ENCODE assay signal across 26 cellular contexts in the genomic region with DNA sequence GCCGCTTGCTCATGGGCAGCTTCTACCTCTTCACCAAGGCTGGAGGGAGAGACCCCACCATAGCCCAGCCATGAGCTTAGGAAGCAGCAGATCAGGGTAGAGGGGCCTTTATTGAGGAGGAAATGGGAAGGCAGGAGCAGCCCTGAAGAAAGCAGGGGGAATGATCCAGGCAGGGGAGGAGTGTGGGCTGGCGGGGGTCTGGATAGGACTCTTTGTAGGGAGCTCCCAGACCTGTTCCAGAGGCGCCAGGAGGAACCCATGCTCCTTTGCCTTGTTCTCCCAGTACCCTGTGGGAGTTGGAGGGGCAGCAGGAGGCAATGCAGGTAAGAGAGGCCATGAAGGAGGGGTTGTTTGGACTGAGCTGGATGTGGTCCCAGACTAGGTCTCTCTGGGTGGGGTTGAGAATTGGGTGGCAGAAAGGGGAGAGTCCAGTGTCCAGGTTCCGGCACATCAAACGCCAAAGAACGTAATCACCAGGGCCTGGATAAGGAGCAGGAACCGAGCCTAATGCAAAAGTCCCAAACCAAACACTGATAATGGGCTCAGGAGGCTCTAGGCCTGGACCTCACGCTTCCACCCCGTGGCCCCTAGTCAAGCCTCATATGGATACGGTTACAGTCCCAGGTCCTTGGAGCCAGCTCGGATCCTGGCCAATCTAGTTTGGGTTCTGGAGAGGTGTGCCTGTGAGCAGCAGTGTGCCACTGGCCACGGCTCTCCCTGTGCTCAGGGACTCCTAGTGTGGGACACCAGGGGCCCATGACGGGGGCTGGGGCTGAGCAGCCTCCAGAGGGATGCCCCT. TPM values are rescaled to one million over a fixed set of nuclear protein-coding genes. Genes with fewer than 3 reads are reported as not detected.
"Had no signal": no experiment of that assay in that cellular context is flagged by ENCODE, and none has a peak within 500 bp of the region (broad histone marks: within the 10 kb centered on the region; RNA-seq: fewer than 3 reads in every experiment).

No MANE protein-coding gene starts in this region.

- H3K9me3 Mint-ChIP-seq: endodermal cell, naive B cell, neural crest cell had no signal

- H3K4me3 Mint-ChIP-seq: endodermal cell, naive B cell, neural crest cell had no signal

- ATAC-seq: psoas muscle, upper lobe of right lung had no signal

- H3K27me3 ChIP-seq: brain microvascular endothelial cell, cardiac muscle cell, heart right ventricle, thyroid gland, upper lobe of right lung had no signal

- H3K4me1 ChIP-seq: heart right ventricle, left ventricle myocardium inferior, suprapubic skin, thyroid gland, upper lobe of right lung had no signal

- DNase-seq: brain microvascular endothelial cell; cerebellar nuclear complex; dermis blood vessel endothelial cell; effector CD4-positive, alpha-beta T cell; erythroblast; foreskin melanocyte; heart right ventricle; hypothalamus; left ventricle myocardium inferior; mesenchymal stem cell; naive B cell; psoas muscle; retina; small intestine; stimulated activated CD4-positive, alpha-beta T cell treated with anti-CD3 and anti-CD28 coated beads, Interleukin-12 subunit alpha, Interleukin-12 subunit beta, amount 100 ng/mL, for 4 hours; stimulated activated naive CD4-positive, alpha-beta T cell treated with Interleukin-2 at 50 U/mL for 16 hours; thyroid gland; upper lobe of right lung had no signal

- H3K9me3 ChIP-seq: heart right ventricle, left ventricle myocardium inferior, psoas muscle, suprapubic skin, thyroid gland, upper lobe of right lung had no signal

- H3K27ac ChIP-seq: brain microvascular endothelial cell, cardiac muscle cell, heart right ventricle, left ventricle myocardium inferior, psoas muscle, suprapubic skin, thyroid gland, upper lobe of right lung had no signal

- H3K36me3 Mint-ChIP-seq: naive B cell had no signal

- H3K4me1 Mint-ChIP-seq: endodermal cell, neural crest cell had no signal

- H3K4me3 ChIP-seq: cardiac muscle cell, heart right ventricle, left ventricle myocardium inferior, lung, psoas muscle, suprapubic skin, thyroid gland, upper lobe of right lung had no signal

- H3K36me3 ChIP-seq: brain microvascular endothelial cell, cardiac muscle cell, heart right ventricle, left ventricle myocardium inferior, suprapubic skin, thyroid gland, upper lobe of right lung had no signal

RNA-seq across cellular contexts. Expression of a gene that starts 12.1 kb away (rescaled TPM):
- total RNA-seq: cardiac muscle cell, dermis blood vessel endothelial cell, endodermal cell, endothelial cell of umbilical vein, glomerular endothelial cell, heart right ventricle, left ventricle myocardium inferior, neural crest cell, omental fat pad, psoas muscle, suprapubic skin, thyroid gland had no signal
